In genomic region chr6:3023663-3024483, GRCh38 we compare ENCODE assay signal across 1 cellular context.
A peak's percentile ranks its signal among the peaks of the same experiment; 100 is the strongest.
TF ChIP-seq lines count a peak whose summit lies in the region.

No MANE protein-coding gene starts in this region.

TF ChIP-seq in K562, 482 proteins besides CTCF, POLR2A, EP300 and RAD21 (continued from another document and continues in another):
- TF ChIP-seq ARID4B (CRISPR knock-in tag; IDR thresholded peaks at IDR 0.05) (peak; percentile 81), PHF21A (IDR thresholded peaks at IDR 0.05; ENCODE audit: borderline replicate concordance, low read depth) (peak; percentile 90; the same call in 1 of the 2 replicates), RBBP5 (IDR thresholded peaks at IDR 0.05; ENCODE audit: borderline replicate concordance, insufficient read depth, low read length, poor library complexity, severe bottlenecking) (peak; percentile 75), ZBTB5 (IDR thresholded peaks at IDR 0.05) (no peak), FOXM1 (IDR thresholded peaks at IDR 0.05; ENCODE audit: low read depth) (no peak; the same call in 1 of the 2 replicates), FOXM1 (CRISPR knock-in tag; IDR thresholded peaks at IDR 0.05; ENCODE audit: low read depth) (peak; percentile 26; the same call in 1 of the 2 replicates), STAT5B (CRISPR knock-in tag; IDR thresholded peaks at IDR 0.05) (no peak), ZNF124 (CRISPR knock-in tag; IDR thresholded peaks at IDR 0.05) (no peak), WHSC1 (IDR thresholded peaks at IDR 0.05; ENCODE audit: low read length) (no peak), DEAF1 (CRISPR knock-in tag; IDR thresholded peaks at IDR 0.05) (no peak), ZNF511 (CRISPR knock-in tag; IDR thresholded peaks at IDR 0.05) (peak; percentile 87), HNRNPUL1 (IDR thresholded peaks at IDR 0.05; ENCODE audit: low read length) (0 out of 2 replicates have a peak, but pooled peaks have one; percentile 41), TOE1 (IDR thresholded peaks at IDR 0.05; ENCODE audit: borderline replicate concordance) (peak; percentile 78), TOE1 (CRISPR knock-in tag; IDR thresholded peaks at IDR 0.05; ENCODE audit: borderline replicate concordance, low read depth) (no peak), CEBPG (CRISPR knock-in tag; IDR thresholded peaks at IDR 0.05) (0 out of 2 replicates have a peak, but pooled peaks have one; percentile 18), CEBPG (tag; conservative IDR thresholded peaks at IDR 0.05 in 1 of 2, IDR thresholded peaks at IDR 0.05 in 1 of 2) (no peak), FOXP1 (CRISPR knock-in tag; IDR thresholded peaks at IDR 0.05) (peak; percentile 92), TRIM28 (IDR thresholded peaks at IDR 0.05) (peak; percentile 40), ZNF780A (CRISPR knock-in tag; IDR thresholded peaks at IDR 0.05) (no peak), ETS1 (conservative IDR thresholded peaks at IDR 0.05; ENCODE audit: control insufficient read depth, low read depth, low read length) (peak; percentile 92), ZNF444 (CRISPR knock-in tag; IDR thresholded peaks at IDR 0.05) (no peak), ZNF384 (IDR thresholded peaks at IDR 0.05; ENCODE audit: low read depth, low read length) (no peak), MGA (IDR thresholded peaks at IDR 0.05) (peak; percentile 98), DIDO1 (tag; IDR thresholded peaks at IDR 0.05; ENCODE audit: low read depth) (no peak; the same call in 1 of the 2 replicates), CREB3 (tag; conservative IDR thresholded peaks at IDR 0.05; ENCODE audit: low read depth) (peak; percentile 91), HNRNPK (IDR thresholded peaks at IDR 0.05; ENCODE audit: low read depth, low read length, poor library complexity, severe bottlenecking) (no peak), POLR3G (IDR thresholded peaks at IDR 0.05; ENCODE audit: extremely low read depth, insufficient read length, insufficient replicate concordance) (no peak), ATF1 (CRISPR knock-in tag; IDR thresholded peaks at IDR 0.05) (no peak), ATF1 (tag; IDR thresholded peaks at IDR 0.05) (peak; percentile 81), ZNF311 (CRISPR knock-in tag; IDR thresholded peaks at IDR 0.05) (peak; percentile 82), HLTF (IDR thresholded peaks at IDR 0.05) (peak; percentile 52; the same call in 1 of the 2 replicates), ZSCAN29 (IDR thresholded peaks at IDR 0.05) (no peak; the same call in none of the 2 replicates), ZBTB17 (CRISPR knock-in tag; IDR thresholded peaks at IDR 0.05) (peak; percentile 72)
